Comparison of ENCODE assay signal across 1 cellular context in genomic region chr9:112858625-112859147, GRCh38.
TF ChIP-seq lines count a peak whose summit lies in the region.

No MANE protein-coding gene starts in this region.

TF ChIP-seq in HepG2, 621 proteins besides CTCF, POLR2A, EP300 and RAD21:
- TF ChIP-seq CENPT (CRISPR knock-in tag; IDR thresholded peaks at IDR 0.05; ENCODE audit: low read depth), result no peak
- peak; percentile 77 for TF ChIP-seq CEBPB (IDR thresholded peaks at IDR 0.05; ENCODE audit: borderline replicate concordance, low read depth, low read length)
- TF ChIP-seq ZNF652 (CRISPR knock-in tag; IDR thresholded peaks at IDR 0.05; ENCODE audit: borderline replicate concordance, low read depth), result peak; percentile 75
- TF ChIP-seq ZNF609 (CRISPR knock-in tag; IDR thresholded peaks at IDR 0.05; ENCODE audit: borderline replicate concordance), result no peak
- no peak for TF ChIP-seq IRF9 (CRISPR knock-in tag; IDR thresholded peaks at IDR 0.05; ENCODE audit: borderline replicate concordance)
- no peak for TF ChIP-seq HHEX (CRISPR knock-in tag; IDR thresholded peaks at IDR 0.05)
- TF ChIP-seq ZNF225 (CRISPR knock-in tag; IDR thresholded peaks at IDR 0.05), result no peak
- TF ChIP-seq KDM6A (CRISPR knock-in tag; IDR thresholded peaks at IDR 0.05; ENCODE audit: low read depth), result no peak
- no peak for TF ChIP-seq CBX1 (IDR thresholded peaks at IDR 0.05; ENCODE audit: low read depth)
- TF ChIP-seq RBM22 (optimal IDR thresholded peaks at IDR 0.05; ENCODE audit: low read length), result no peak
- no peak for TF ChIP-seq USF2 (IDR thresholded peaks at IDR 0.05; ENCODE audit: low read depth, low read length)
- TF ChIP-seq USF2 (CRISPR knock-in tag; IDR thresholded peaks at IDR 0.05; ENCODE audit: borderline replicate concordance), result no peak
- TF ChIP-seq PRPF4 (IDR thresholded peaks at IDR 0.05; ENCODE audit: low read depth, low read length, poor library complexity, severe bottlenecking), result no peak
- TF ChIP-seq ZBTB46 (CRISPR knock-in tag; IDR thresholded peaks at IDR 0.05; ENCODE audit: borderline replicate concordance), result no peak
